In genomic region chr22:15778366-15778765, GRCh38 we compare ENCODE assay signal across 6 cellular contexts.
DNase-seq lines count a peak whose midpoint lies in the region; FAIRE-seq and TF ChIP-seq lines count a peak whose summit lies in the region.
"Not testable (repeated sequence)": the region's sequence is repeated elsewhere in the genome, so short reads cannot be mapped to it uniquely, and the experiment has no call there.

No MANE protein-coding gene starts in this region.

- H3K36me3 ChIP-seq in kidney (ENCODE audit: control insufficient read depth in 1 of 2, insufficient read depth in 2 of 2, low read length in 2 of 2); sigmoid colon; testis (ENCODE audit: low read depth, missing control alignments): not testable (repeated sequence)

- H3K9me3 ChIP-seq in kidney (ENCODE audit: control insufficient read depth in 1 of 2, low read length in 2 of 2); sigmoid colon; testis: not testable (repeated sequence)

- intact Hi-C loops in kidney (cut with DNase I); posterior vena cava (cut with DNase I); sigmoid colon (cut with DNase I); testis (cut with DNase I; ENCODE audit: low total_unique reads): not testable (repeated sequence)

- H3K27ac ChIP-seq in kidney (ENCODE audit: low read depth in 2 of 2, low read length in 2 of 2); sigmoid colon; testis: not testable (repeated sequence)

- not testable (repeated sequence) for H3K27me3 ChIP-seq in sigmoid colon, testis

- 70 to 73% methylated on average over 6 of the region's 6 CpGs for WGBS in sigmoid colon, 2 donors
- WGBS in testis, 2 donors: 30 to 49% methylated on average over 6 of the region's 6 CpGs

- FAIRE-seq in kidney (lab: Jason Lieb, UNC): not testable (repeated sequence)

- H3K9ac ChIP-seq in kidney (ENCODE audit: low read length in 2 of 2): not testable (repeated sequence)

- TF ChIP-seq EP300 in sigmoid colon (IDR thresholded peaks at IDR 0.05): not testable (repeated sequence)

- TF ChIP-seq CTCF in kidney (IDR thresholded peaks at IDR 0.05; ENCODE audit: borderline replicate concordance, extremely low read depth, insufficient read depth); sigmoid colon (IDR thresholded peaks at IDR 0.05); testis (IDR thresholded peaks at IDR 0.05): not testable (repeated sequence)

- H3K4me1 ChIP-seq in kidney (ENCODE audit: control insufficient read depth in 1 of 2, insufficient read depth in 1 of 2, low read depth in 1 of 2, low read length in 2 of 2); sigmoid colon; testis: not testable (repeated sequence)

- TF ChIP-seq POLR2A in sigmoid colon (IDR thresholded peaks at IDR 0.05); testis (IDR thresholded peaks at IDR 0.05): not testable (repeated sequence)

- H3K4me3 ChIP-seq in kidney (ENCODE audit: low read length in 2 of 2); sigmoid colon; testis: not testable (repeated sequence)

- DNase-seq in CD1c-positive myeloid dendritic cell (ENCODE audit: extremely low spot score): peak; percentile 0
- peak; percentile 60 for DNase-seq in activated effector memory CD4-positive, alpha-beta T cell treated with anti-CD3 and anti-CD28 coated beads, Interleukin-2, amount 50 U/mL, for 16 hours
- DNase-seq in kidney: peak; percentile 60
- peak; percentile 67 for DNase-seq in posterior vena cava (ENCODE audit: low spot score)
- peak; percentile 59 for DNase-seq in sigmoid colon
- DNase-seq in testis: peak; percentile 18

Comparison
In these comparisons a context has a peak if more than half of its experiments do, and no peak if none do; other contexts are left out.
1. DNase-seq: peak in every context shown above with its lines; median percentile 67 in posterior vena cava; 60 in activated effector memory CD4-positive, alpha-beta T cell treated with anti-CD3 and anti-CD28 coated beads, Interleukin-2, amount 50 U/mL, for 16 hours; 60 in kidney; 59 in sigmoid colon; 18 in testis; 0 in CD1c-positive myeloid dendritic cell.